8 cellular contexts compared by ENCODE assay signal in genomic region chr7:142535123-142535779, GRCh38.
DNase-seq lines count a peak whose midpoint lies in the region; ATAC-seq and TF ChIP-seq lines count a peak whose summit lies in the region.

No MANE protein-coding gene starts in this region.

- POLR2A ChIA-PET in Caco-2 (lab: Charles Lee): no interaction called here

- no peak for TF ChIP-seq POLR2A in Peyer's patch (IDR thresholded peaks at IDR 0.05)

- H3K36me3 ChIP-seq in Caco-2 (ENCODE audit: control insufficient read depth, insufficient read depth, low read length) (no peaks in the 10 kb centered on the region), Peyer's patch (no peaks in the 10 kb centered on the region)

- H3K27me3 Mint-ChIP-seq in Caco-2 (ENCODE audit: insufficient read depth, unreplicated experiment): peaks cover 16% of the 10 kb centered on the region

- no peak overlapping the region for H3K4me3 Mint-ChIP-seq in Caco-2 (ENCODE audit: unreplicated experiment)

- intact Hi-C loops in Caco-2 (cut with micrococcal nuclease; ENCODE audit: unreplicated experiment): loop anchor here (1.0 to 10.0 kb wide), 2 partner anchors 52 to 250 kb away; no protein-coding TSS in a partner anchor

- DNase-seq in Caco-2 (peak; percentile 63 to 66), Peyer's patch (peak in 2 of 3 donors; percentile 44 to 77), fibroblast of the aortic adventitia (ENCODE audit: low read depth) (peak; percentile 91), pulmonary artery endothelial cell (ENCODE audit: low read depth, low spot score) (peak; percentile 45)
- DNase-seq in activated T-cell treated with anti-CD3 and anti-CD28 coated beads, Interleukin-2, amount 50 U/mL, for 48 hours: peak; percentile 83 to 87

- no peaks in the 10 kb centered on the region for H3K36me3 Mint-ChIP-seq in Caco-2 (ENCODE audit: insufficient read depth, unreplicated experiment)

- H3K27ac ChIP-seq in Peyer's patch: no peak overlapping the region

- H3K4me3 ChIP-seq in Caco-2 (ENCODE audit: low read depth, low read length) (no peak overlapping the region), Peyer's patch (no peak overlapping the region), fibroblast of the aortic adventitia (ENCODE audit: low read depth, low read length) (no peak overlapping the region)

- no peaks in the 10 kb centered on the region for H3K27me3 ChIP-seq in Caco-2 (replicated peaks; ENCODE audit: control insufficient read depth, insufficient read depth, low read length)
- no peaks in the 10 kb centered on the region for H3K27me3 ChIP-seq in Peyer's patch

- no TSS peak for BruUV-seq in Caco-2 (replicated peaks; lab: Mats Ljungman, UMichigan)

- TF ChIP-seq CTCF in Caco-2 (IDR thresholded peaks at IDR 0.05; ENCODE audit: insufficient read depth in 1 of 2, low read depth in 1 of 2, low read length in 1 of 2, severe bottlenecking in 1 of 2, unreplicated experiment in 1 of 2) (peak; percentile 73 to 82), Peyer's patch (IDR thresholded peaks at IDR 0.05) (peak in 4 of 6 experiments; percentile 50 to 67 (median 54)), fibroblast of the aortic adventitia (IDR thresholded peaks at IDR 0.05; ENCODE audit: insufficient read depth, low read length) (peak; percentile 94)

- H3K4me1 Mint-ChIP-seq in Caco-2 (ENCODE audit: low read depth, unreplicated experiment): no peaks in the 10 kb centered on the region

- H3K4me1 ChIP-seq in Caco-2: no peaks in the 10 kb centered on the region
- no peaks in the 10 kb centered on the region for H3K4me1 ChIP-seq in Peyer's patch

- H3K9me3 Mint-ChIP-seq in Caco-2 (ENCODE audit: unreplicated experiment): no peaks in the 10 kb centered on the region

- ATAC-seq in GM19397 (IDR thresholded peaks at IDR 0.05; ENCODE audit: unreplicated experiment): peak; percentile 93
- peak; percentile 86 for ATAC-seq in HG03469 (IDR thresholded peaks at IDR 0.05; ENCODE audit: unreplicated experiment)
- no peak for ATAC-seq in HG03025 (IDR thresholded peaks at IDR 0.05; ENCODE audit: low FRiP score, unreplicated experiment)

- H3K9me3 ChIP-seq in Caco-2 (no peaks in the 10 kb centered on the region), Peyer's patch (no peaks in the 10 kb centered on the region)

- no peak overlapping the region for H3K27ac Mint-ChIP-seq in Caco-2 (ENCODE audit: unreplicated experiment)

- CTCF ChIA-PET in Caco-2 (lab: Charles Lee): interaction anchor here (0.6 to 2.3 kb wide), 12 partner anchors 8 to 248 kb away, joined by 3 to 18 read pairs (median 3); no protein-coding TSS in a partner anchor
